Comparison of ENCODE assay signal across 19 cellular contexts in the genomic region with DNA sequence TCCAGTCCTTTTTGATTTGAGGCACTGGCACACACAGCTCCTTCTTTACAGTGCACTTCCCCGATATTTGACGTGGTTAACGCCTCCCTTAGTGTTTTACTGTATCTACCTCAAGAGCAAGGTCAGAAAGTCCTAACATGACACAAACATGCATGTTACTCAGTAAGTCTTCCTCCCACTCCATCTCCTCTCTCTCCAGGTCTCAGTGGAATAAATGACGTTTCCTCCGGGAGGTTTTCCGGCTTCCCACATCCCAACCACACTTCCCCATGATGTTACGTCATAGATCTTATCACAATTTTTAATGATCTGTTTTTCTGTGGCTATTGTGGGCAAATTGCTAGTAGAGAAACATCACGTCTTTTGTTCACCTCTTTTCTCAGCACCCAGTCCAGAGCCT.
DNase-seq lines count a peak whose midpoint lies in the region; ATAC-seq and TF ChIP-seq lines count a peak whose summit lies in the region.
"Had no signal": no experiment of that assay in that cellular context is flagged by ENCODE, and none has a peak within 500 bp of the region (broad histone marks: within the 10 kb centered on the region; RNA-seq: fewer than 3 reads in every experiment).

No MANE protein-coding gene starts in this region.

- 64 to 69% methylated on average over 8 of the region's 8 CpGs for WGBS in gastroesophageal sphincter (ENCODE audit: low coverage in 1 of 2), 2 donors

- no peaks in the 10 kb centered on the region for H3K4me1 ChIP-seq in gastroesophageal sphincter
- H3K4me1 ChIP-seq: breast epithelium, esophagus squamous epithelium, HAP-1 had no signal

- H3K36me3 ChIP-seq in gastroesophageal sphincter, result no peaks in the 10 kb centered on the region
- H3K36me3 ChIP-seq: breast epithelium, esophagus squamous epithelium, HAP-1, neutrophil had no signal

- H3K27me3 ChIP-seq in gastroesophageal sphincter, result peaks cover 12% of the 10 kb centered on the region
- H3K27me3 ChIP-seq: breast epithelium had no signal

- no peaks in the 10 kb centered on the region for H3K9me3 ChIP-seq in gastroesophageal sphincter
- H3K9me3 ChIP-seq: breast epithelium, esophagus squamous epithelium, HAP-1, neutrophil had no signal

- no peak overlapping the region for H3K4me3 Mint-ChIP-seq in stimulated activated naive CD8-positive, alpha-beta T cell treated with anti-CD3 and anti-CD28 coated beads, Interleukin-15, amount 100 ng/mL, for 72 hours
- H3K4me3 Mint-ChIP-seq: activated naive CD4-positive, alpha-beta T cell treated with anti-CD3 and anti-CD28 coated beads, Interleukin-2, amount 50 U/mL, for 24 hours; B cell; mesothelial cell of epicardium had no signal

- peaks cover 52% of the 10 kb centered on the region for H3K4me1 Mint-ChIP-seq in stimulated activated naive CD8-positive, alpha-beta T cell treated with anti-CD3 and anti-CD28 coated beads, Interleukin-15, amount 100 ng/mL, for 72 hours
- H3K4me1 Mint-ChIP-seq: B cell had no signal

- no peak overlapping the region for H3K27ac ChIP-seq in gastroesophageal sphincter
- H3K27ac ChIP-seq: breast epithelium, esophagus squamous epithelium, neutrophil had no signal

- TF ChIP-seq POLR2A in gastroesophageal sphincter (IDR thresholded peaks at IDR 0.05), result no peak

- TF ChIP-seq CTCF in cardiac fibroblast (IDR thresholded peaks at IDR 0.05; ENCODE audit: low read depth, low read length), result no peak
- no peak for TF ChIP-seq CTCF in gastroesophageal sphincter (IDR thresholded peaks at IDR 0.05)

- ATAC-seq in stimulated activated naive CD8-positive, alpha-beta T cell treated with anti-CD3 and anti-CD28 coated beads, Interleukin-15, Interleukin-2, amounts not matched to agents 100 U/mL and 50 U/mL, for 24 hours, result peak; percentile 75
- ATAC-seq in stimulated activated naive CD8-positive, alpha-beta T cell treated with anti-CD3 and anti-CD28 coated beads, Interleukin-15, amount 100 ng/mL, for 72 hours, result no peak
- no peak for ATAC-seq in gastroesophageal sphincter
- no peak for ATAC-seq in HG02852 (IDR thresholded peaks at IDR 0.05; ENCODE audit: unreplicated experiment)

- H3K27ac Mint-ChIP-seq in stimulated activated naive CD8-positive, alpha-beta T cell treated with anti-CD3 and anti-CD28 coated beads, Interleukin-15, amount 100 ng/mL, for 72 hours, result peak overlapping the region in 1 of 2 donors; percentile 42
- H3K27ac Mint-ChIP-seq: activated naive CD4-positive, alpha-beta T cell treated with anti-CD3 and anti-CD28 coated beads, Interleukin-2, amount 50 U/mL, for 24 hours; B cell; mesothelial cell of epicardium had no signal

- H3K4me3 ChIP-seq in cardiac fibroblast (replicated peaks in 1 of 2; ENCODE audit: low read depth in 2 of 2, low read length in 2 of 2), result no peak overlapping the region
- H3K4me3 ChIP-seq in gastroesophageal sphincter, result no peak overlapping the region
- H3K4me3 ChIP-seq: breast epithelium, esophagus squamous epithelium, HAP-1 had no signal

- H3K9me3 Mint-ChIP-seq in stimulated activated naive CD8-positive, alpha-beta T cell treated with anti-CD3 and anti-CD28 coated beads, Interleukin-15, amount 100 ng/mL, for 72 hours, result no peaks in the 10 kb centered on the region
- H3K9me3 Mint-ChIP-seq: activated naive CD4-positive, alpha-beta T cell treated with anti-CD3 and anti-CD28 coated beads, Interleukin-2, amount 50 U/mL, for 24 hours; mesothelial cell of epicardium had no signal

- no peak for TF ChIP-seq EP300 in gastroesophageal sphincter (IDR thresholded peaks at IDR 0.05)

- no peaks in the 10 kb centered on the region for H3K27me3 Mint-ChIP-seq in stimulated activated naive CD8-positive, alpha-beta T cell treated with anti-CD3 and anti-CD28 coated beads, Interleukin-15, amount 100 ng/mL, for 72 hours
- H3K27me3 Mint-ChIP-seq: activated naive CD4-positive, alpha-beta T cell treated with anti-CD3 and anti-CD28 coated beads, Interleukin-2, amount 50 U/mL, for 24 hours had no signal

- no peak for DNase-seq in stimulated activated naive CD8-positive, alpha-beta T cell treated with anti-CD3 and anti-CD28 coated beads, Interleukin-15, Interleukin-2, amounts not matched to agents 100 U/mL and 50 U/mL, for 24 hours
- DNase-seq in stimulated activated naive CD8-positive, alpha-beta T cell treated with anti-CD3 and anti-CD28 coated beads, Interleukin-15, amount 100 ng/mL, for 72 hours, result no peak
- DNase-seq in MV-4-11 (lab: John Stamatoyannopoulos, UW) (peak; percentile 6), cardiac fibroblast (ENCODE audit: low read depth in 2 of 2) (peak; percentile 39 to 45), NCI-H446 treated with DMSO at 0.1 percent for 48 hours (lab: John Stamatoyannopoulos, UW) (no peak)
- DNase-seq: esophagus squamous epithelium; hippocampal formation; kidney glomerular epithelial cell; NCI-H69; right cardiac atrium; stimulated activated CD4-positive, alpha-beta T cell treated with anti-CD3 and anti-CD28 coated beads, Interleukin-1b, Interleukin-23, amount 100 ng/mL, for 48 hours had no signal

Comparison
In these comparisons a context has a peak if more than half of its experiments do, and no peak if none do; other contexts are left out.
1. DNase-seq: peak in MV-4-11 (single experiment) and cardiac fibroblast (2 of 2); none in stimulated activated naive CD8-positive, alpha-beta T cell treated with anti-CD3 and anti-CD28 coated beads, Interleukin-15, Interleukin-2, amounts not matched to agents 100 U/mL and 50 U/mL, for 24 hours (single experiment), stimulated activated naive CD8-positive, alpha-beta T cell treated with anti-CD3 and anti-CD28 coated beads, Interleukin-15, amount 100 ng/mL, for 72 hours (0 of 2) and NCI-H446 treated with DMSO at 0.1 percent for 48 hours (single experiment).